Comparison of ENCODE assay signal across 8 cellular contexts in the genomic region with DNA sequence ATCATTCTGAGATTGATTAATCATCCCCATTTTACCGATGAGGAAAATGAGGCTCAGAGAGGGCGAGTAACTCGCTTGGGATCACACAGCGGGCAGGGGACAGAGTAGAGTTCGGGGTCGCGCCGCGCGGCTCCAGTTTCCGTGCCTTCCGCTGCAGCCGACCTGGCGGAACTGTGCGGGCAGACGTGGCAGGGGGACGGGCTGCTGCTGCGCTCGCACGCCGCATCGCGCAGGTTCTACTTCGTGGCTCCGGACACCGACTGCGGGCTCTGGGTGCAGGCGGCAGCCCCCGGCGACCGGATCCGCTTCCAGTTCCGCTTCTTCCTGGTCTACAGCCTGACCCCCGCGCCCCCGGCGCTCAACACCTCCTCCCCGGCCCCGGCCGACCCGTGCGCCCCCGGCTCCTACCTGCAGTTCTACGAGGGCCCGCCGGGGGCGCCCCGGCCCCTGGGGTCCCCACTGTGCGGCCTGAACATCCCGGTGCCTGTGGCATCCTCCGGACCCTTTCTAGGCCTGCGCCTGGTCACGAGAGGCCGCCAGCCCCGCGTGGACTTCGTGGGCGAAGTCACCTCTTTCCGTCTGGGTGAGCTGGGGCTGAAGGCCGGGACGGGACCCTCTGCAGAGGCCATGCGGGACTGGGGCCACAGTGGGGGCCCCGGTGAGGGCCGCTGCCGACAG. TPM values are rescaled to one million over a fixed set of nuclear protein-coding genes. Genes with fewer than 3 reads are reported as not detected.
DNase-seq lines count a peak whose midpoint lies in the region; ATAC-seq, FAIRE-seq and TF ChIP-seq lines count a peak whose summit lies in the region.

No MANE protein-coding gene starts in this region.

- H3K27me3 Mint-ChIP-seq in activated CD4-positive, alpha-beta T cell treated with anti-CD3 and anti-CD28 coated beads, Interleukin-2, amount 10 ng/mL, durations not matched to agents 7 days and 5 days: peaks cover 18% of the 10 kb centered on the region
- H3K27me3 Mint-ChIP-seq in neural crest cell (ENCODE audit: low read depth): peaks cover 5% of the 10 kb centered on the region

- CTCF ChIA-PET in activated CD4-positive, alpha-beta T cell treated with anti-CD3 and anti-CD28 coated beads, Interleukin-2, amount 10 ng/mL, durations not matched to agents 7 days and 5 days (lab: Charles Lee): no interaction called here

- FAIRE-seq in HTR-8/SVneo (lab: Jason Lieb, UNC): no peak

- POLR2A ChIA-PET in activated CD4-positive, alpha-beta T cell treated with anti-CD3 and anti-CD28 coated beads, Interleukin-2, amount 10 ng/mL, durations not matched to agents 7 days and 5 days (lab: Charles Lee): no interaction called here

- ATAC-seq in GM21526 (IDR thresholded peaks at IDR 0.05; ENCODE audit: low FRiP score, unreplicated experiment) (peak; percentile 46), esophagus mucosa (peak; percentile 37), HG02884 (IDR thresholded peaks at IDR 0.05; ENCODE audit: unreplicated experiment) (no peak), GM21529 (IDR thresholded peaks at IDR 0.05; ENCODE audit: unreplicated experiment) (no peak)

- H3K4me3 Mint-ChIP-seq in activated CD4-positive, alpha-beta T cell treated with anti-CD3 and anti-CD28 coated beads, Interleukin-2, amount 10 ng/mL, durations not matched to agents 7 days and 5 days: peak overlapping the region; percentile 38
- H3K4me3 Mint-ChIP-seq in neural crest cell: peak overlapping the region; percentile 62

- no peaks in the 10 kb centered on the region for H3K36me3 Mint-ChIP-seq in activated CD4-positive, alpha-beta T cell treated with anti-CD3 and anti-CD28 coated beads, Interleukin-2, amount 10 ng/mL, durations not matched to agents 7 days and 5 days (ENCODE audit: low read depth)
- H3K36me3 Mint-ChIP-seq in neural crest cell (ENCODE audit: low read depth): no peaks in the 10 kb centered on the region

- peaks cover 8% of the 10 kb centered on the region for H3K4me1 Mint-ChIP-seq in activated CD4-positive, alpha-beta T cell treated with anti-CD3 and anti-CD28 coated beads, Interleukin-2, amount 10 ng/mL, durations not matched to agents 7 days and 5 days
- peaks cover 29% of the 10 kb centered on the region for H3K4me1 Mint-ChIP-seq in neural crest cell

- H3K27ac Mint-ChIP-seq in activated CD4-positive, alpha-beta T cell treated with anti-CD3 and anti-CD28 coated beads, Interleukin-2, amount 10 ng/mL, durations not matched to agents 7 days and 5 days: no peak overlapping the region
- H3K27ac Mint-ChIP-seq in neural crest cell (ENCODE audit: unreplicated experiment): no peak overlapping the region

- no peaks in the 10 kb centered on the region for H3K9me3 Mint-ChIP-seq in activated CD4-positive, alpha-beta T cell treated with anti-CD3 and anti-CD28 coated beads, Interleukin-2, amount 10 ng/mL, durations not matched to agents 7 days and 5 days
- H3K9me3 Mint-ChIP-seq in neural crest cell: no peaks in the 10 kb centered on the region

- peak; percentile 79 for TF ChIP-seq CTCF in neural crest cell (conservative IDR thresholded peaks at IDR 0.05)

- DNase-seq in activated CD4-positive, alpha-beta T cell treated with anti-CD3 and anti-CD28 coated beads, Interleukin-2, amount 10 ng/mL, durations not matched to agents 7 days and 5 days: peak; percentile 9
- DNase-seq in neural crest cell (ENCODE audit: low read depth, low spot score) (peak; percentile 60), HTR-8/SVneo (ENCODE audit: insufficient read length, low spot score) (no peak), NCI-H187 (lab: John Stamatoyannopoulos, UW) (no peak)

RNA-seq across cellular contexts. Expression of a gene that starts 2.3 kb away (rescaled TPM):
- not detected for total RNA-seq in activated CD4-positive, alpha-beta T cell treated with anti-CD3 and anti-CD28 coated beads, Interleukin-2, amount 10 ng/mL, durations not matched to agents 7 days and 5 days
- total RNA-seq in esophagus mucosa (0.04 TPM), neural crest cell (0.40 and 0.55 TPM in 2 replicates)

RNA-seq across cellular contexts. Expression of a gene that starts 31.4 kb away (rescaled TPM):
- total RNA-seq in activated CD4-positive, alpha-beta T cell treated with anti-CD3 and anti-CD28 coated beads, Interleukin-2, amount 10 ng/mL, durations not matched to agents 7 days and 5 days: 10 to 100 TPM; 70.9 to 80.6 TPM
- total RNA-seq in esophagus mucosa (37.3 TPM), neural crest cell (61.8 and 66.0 TPM in 2 replicates)

Comparison
In these comparisons a context has a peak if more than half of its experiments do, and no peak if none do; other contexts are left out.
1. ATAC-seq: peak in GM21526 (single experiment) and esophagus mucosa (single experiment); none in HG02884 (single experiment) and GM21529 (single experiment).
2. DNase-seq: peak in activated CD4-positive, alpha-beta T cell treated with anti-CD3 and anti-CD28 coated beads, Interleukin-2, amount 10 ng/mL, durations not matched to agents 7 days and 5 days (single experiment) and neural crest cell (single experiment); none in HTR-8/SVneo (single experiment) and NCI-H187 (0 of 2).